Comparison of ENCODE assay signal across 1 cellular context in the genomic region with DNA sequence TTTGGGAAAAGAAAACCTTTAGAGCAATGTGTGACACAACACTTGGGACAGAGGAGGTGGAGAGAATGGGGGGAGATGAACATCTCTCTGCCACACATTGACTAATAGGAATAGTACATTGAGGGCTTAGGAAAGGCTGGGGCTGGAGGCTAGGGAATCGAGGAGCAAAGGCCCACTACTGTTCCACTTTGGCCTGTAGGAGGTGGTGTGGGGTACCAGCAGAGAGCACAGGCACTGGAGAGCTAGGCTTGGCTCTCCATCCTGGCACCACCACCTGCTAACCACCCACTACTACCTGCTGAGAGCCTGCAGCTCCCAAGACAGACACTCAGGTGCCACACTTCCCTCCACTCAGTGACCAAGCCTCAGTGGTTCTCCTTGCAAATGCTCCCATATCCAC.
TF ChIP-seq lines count a peak whose summit lies in the region.

No MANE protein-coding gene starts in this region.

TF ChIP-seq in GM23338, 12 proteins besides CTCF, POLR2A, EP300 and RAD21 (continued from another document):
- TF ChIP-seq, protein P1, sequence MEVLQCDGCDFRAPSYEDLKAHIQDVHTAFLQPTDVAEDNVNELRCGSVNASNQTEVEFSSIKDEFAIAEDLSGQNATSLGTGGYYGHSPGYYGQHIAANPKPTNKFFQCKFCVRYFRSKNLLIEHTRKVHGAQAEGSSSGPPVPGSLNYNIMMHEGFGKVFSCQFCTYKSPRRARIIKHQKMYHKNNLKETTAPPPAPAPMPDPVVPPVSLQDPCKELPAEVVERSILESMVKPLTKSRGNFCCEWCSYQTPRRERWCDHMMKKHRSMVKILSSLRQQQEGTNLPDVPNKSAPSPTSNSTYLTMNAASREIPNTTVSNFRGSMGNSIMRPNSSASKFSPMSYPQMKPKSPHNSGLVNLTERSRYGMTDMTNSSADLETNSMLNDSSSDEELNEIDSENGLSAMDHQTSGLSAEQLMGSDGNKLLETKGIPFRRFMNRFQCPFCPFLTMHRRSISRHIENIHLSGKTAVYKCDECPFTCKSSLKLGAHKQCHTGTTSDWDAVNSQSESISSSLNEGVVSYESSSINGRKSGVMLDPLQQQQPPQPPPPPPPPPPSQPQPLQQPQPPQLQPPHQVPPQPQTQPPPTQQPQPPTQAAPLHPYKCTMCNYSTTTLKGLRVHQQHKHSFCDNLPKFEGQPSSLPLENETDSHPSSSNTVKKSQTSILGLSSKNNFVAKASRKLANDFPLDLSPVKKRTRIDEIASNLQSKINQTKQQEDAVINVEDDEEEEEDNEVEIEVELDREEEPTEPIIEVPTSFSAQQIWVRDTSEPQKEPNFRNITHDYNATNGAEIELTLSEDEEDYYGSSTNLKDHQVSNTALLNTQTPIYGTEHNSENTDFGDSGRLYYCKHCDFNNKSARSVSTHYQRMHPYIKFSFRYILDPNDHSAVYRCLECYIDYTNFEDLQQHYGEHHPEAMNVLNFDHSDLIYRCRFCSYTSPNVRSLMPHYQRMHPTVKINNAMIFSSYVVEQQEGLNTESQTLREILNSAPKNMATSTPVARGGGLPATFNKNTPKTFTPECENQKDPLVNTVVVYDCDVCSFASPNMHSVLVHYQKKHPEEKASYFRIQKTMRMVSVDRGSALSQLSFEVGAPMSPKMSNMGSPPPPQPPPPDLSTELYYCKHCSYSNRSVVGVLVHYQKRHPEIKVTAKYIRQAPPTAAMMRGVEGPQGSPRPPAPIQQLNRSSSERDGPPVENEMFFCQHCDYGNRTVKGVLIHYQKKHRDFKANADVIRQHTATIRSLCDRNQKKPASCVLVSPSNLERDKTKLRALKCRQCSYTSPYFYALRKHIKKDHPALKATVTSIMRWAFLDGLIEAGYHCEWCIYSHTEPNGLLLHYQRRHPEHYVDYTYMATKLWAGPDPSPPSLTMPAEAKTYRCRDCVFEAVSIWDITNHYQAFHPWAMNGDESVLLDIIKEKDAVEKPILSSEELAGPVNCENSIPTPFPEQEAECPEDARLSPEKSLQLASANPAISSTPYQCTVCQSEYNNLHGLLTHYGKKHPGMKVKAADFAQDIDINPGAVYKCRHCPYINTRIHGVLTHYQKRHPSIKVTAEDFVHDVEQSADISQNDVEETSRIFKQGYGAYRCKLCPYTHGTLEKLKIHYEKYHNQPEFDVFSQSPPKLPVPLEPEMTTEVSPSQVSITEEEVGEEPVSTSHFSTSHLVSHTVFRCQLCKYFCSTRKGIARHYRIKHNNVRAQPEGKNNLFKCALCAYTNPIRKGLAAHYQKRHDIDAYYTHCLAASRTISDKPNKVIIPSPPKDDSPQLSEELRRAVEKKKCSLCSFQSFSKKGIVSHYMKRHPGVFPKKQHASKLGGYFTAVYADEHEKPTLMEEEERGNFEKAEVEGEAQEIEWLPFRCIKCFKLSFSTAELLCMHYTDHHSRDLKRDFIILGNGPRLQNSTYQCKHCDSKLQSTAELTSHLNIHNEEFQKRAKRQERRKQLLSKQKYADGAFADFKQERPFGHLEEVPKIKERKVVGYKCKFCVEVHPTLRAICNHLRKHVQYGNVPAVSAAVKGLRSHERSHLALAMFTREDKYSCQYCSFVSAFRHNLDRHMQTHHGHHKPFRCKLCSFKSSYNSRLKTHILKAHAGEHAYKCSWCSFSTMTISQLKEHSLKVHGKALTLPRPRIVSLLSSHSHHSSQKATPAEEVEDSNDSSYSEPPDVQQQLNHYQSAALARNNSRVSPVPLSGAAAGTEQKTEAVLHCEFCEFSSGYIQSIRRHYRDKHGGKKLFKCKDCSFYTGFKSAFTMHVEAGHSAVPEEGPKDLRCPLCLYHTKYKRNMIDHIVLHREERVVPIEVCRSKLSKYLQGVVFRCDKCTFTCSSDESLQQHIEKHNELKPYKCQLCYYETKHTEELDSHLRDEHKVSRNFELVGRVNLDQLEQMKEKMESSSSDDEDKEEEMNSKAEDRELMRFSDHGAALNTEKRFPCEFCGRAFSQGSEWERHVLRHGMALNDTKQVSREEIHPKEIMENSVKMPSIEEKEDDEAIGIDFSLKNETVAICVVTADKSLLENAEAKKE (CRISPR knock-in tag; IDR thresholded peaks at IDR 0.05), result no peak
- TF ChIP-seq STAT1 (IDR thresholded peaks at IDR 0.05; ENCODE audit: unreplicated experiment) (no peak), ZNF114 (CRISPR knock-in tag; IDR thresholded peaks at IDR 0.05) (no peak), REST (IDR thresholded peaks at IDR 0.05; ENCODE audit: unreplicated experiment) (no peak), EZH2phosphoT487 (IDR thresholded peaks at IDR 0.05; ENCODE audit: unreplicated experiment) (no peak), NANOG (IDR thresholded peaks at IDR 0.05; ENCODE audit: borderline replicate concordance) (no peak), EZH2 (IDR thresholded peaks at IDR 0.05; ENCODE audit: low read depth, unreplicated experiment) (no peak), CREB1 (CRISPR knock-in tag; IDR thresholded peaks at IDR 0.05; ENCODE audit: low read depth) (no peak), POLR2AphosphoS5 (IDR thresholded peaks at IDR 0.05; ENCODE audit: low read depth) (no peak), JUNB (IDR thresholded peaks at IDR 0.05; ENCODE audit: unreplicated experiment) (no peak)
TF ChIP-seq in GM23338: peak in this region for 0.
